8 cellular contexts compared by ENCODE assay signal in genomic region chr1:12477936-12478611, GRCh38.
DNase-seq lines count a peak whose midpoint lies in the region; ATAC-seq and TF ChIP-seq lines count a peak whose summit lies in the region.

No MANE protein-coding gene starts in this region.

- no peak overlapping the region for H4K8ac ChIP-seq in trophoblast cell (ENCODE audit: low read depth, low read length)

- H3K18ac ChIP-seq in trophoblast cell (ENCODE audit: low read length) = no peak overlapping the region

- H3K4me1 Mint-ChIP-seq in stimulated activated naive CD8-positive, alpha-beta T cell treated with anti-CD3 and anti-CD28 coated beads, Interleukin-15, Interleukin-2, amounts not matched to agents 100 ng/mL and 50 ng/mL, for 24 hours (ENCODE audit: low read depth) = peaks cover 92% of the 10 kb centered on the region
- peaks cover 80% of the 10 kb centered on the region for H3K4me1 Mint-ChIP-seq in brain

- peaks cover 3% of the 10 kb centered on the region for H3K79me1 ChIP-seq in trophoblast cell (ENCODE audit: low read length)

- no peak overlapping the region for H2AFZ ChIP-seq in trophoblast cell (ENCODE audit: insufficient read depth, low read length, poor library complexity)

- H3K9me3 ChIP-seq in subcutaneous abdominal adipose tissue (ENCODE audit: control insufficient read depth in 5 of 5, low read length in 5 of 5) = no peaks in the 10 kb centered on the region
- peaks cover 2% of the 10 kb centered on the region for H3K9me3 ChIP-seq in trophoblast cell (ENCODE audit: insufficient read depth, low read depth, low read length)

- no peak overlapping the region for H3K14ac ChIP-seq in trophoblast cell (ENCODE audit: low read length)

- TF ChIP-seq CTCF in brain (conservative IDR thresholded peaks at IDR 0.05) = no peak

- H4K91ac ChIP-seq in trophoblast cell (ENCODE audit: low read depth, low read length) = no peak overlapping the region

- H3K36me3 Mint-ChIP-seq in stimulated activated naive CD8-positive, alpha-beta T cell treated with anti-CD3 and anti-CD28 coated beads, Interleukin-15, Interleukin-2, amounts not matched to agents 100 ng/mL and 50 ng/mL, for 24 hours (ENCODE audit: low read depth) = peaks cover 45% of the 10 kb centered on the region
- peaks cover 25% of the 10 kb centered on the region for H3K36me3 Mint-ChIP-seq in brain

- H3K9ac ChIP-seq in subcutaneous abdominal adipose tissue (ENCODE audit: low read length in 5 of 5) = peak overlapping the region in 4 of 5 donors; percentile 14 to 49 (median 32)
- H3K9ac ChIP-seq in trophoblast cell (ENCODE audit: low read length) = no peak overlapping the region

- H3K27ac Mint-ChIP-seq in stimulated activated naive CD8-positive, alpha-beta T cell treated with anti-CD3 and anti-CD28 coated beads, Interleukin-15, Interleukin-2, amounts not matched to agents 100 ng/mL and 50 ng/mL, for 24 hours = peak overlapping the region; percentile 100
- peak overlapping the region; percentile 16 to 95 (median 83) for H3K27ac Mint-ChIP-seq in brain

- H3K4me1 ChIP-seq in subcutaneous abdominal adipose tissue (ENCODE audit: control insufficient read depth in 5 of 5, insufficient read depth in 5 of 5, low read length in 5 of 5) (peaks cover 33 to 78% (median 74%) of the 10 kb centered on the region in 5 donors), trophoblast cell (ENCODE audit: control insufficient read depth in 1 of 2, insufficient read depth in 2 of 2, low read length in 2 of 2) (peaks cover 5 to 10% of the 10 kb centered on the region in 2 experiments)

- H2BK120ac ChIP-seq in trophoblast cell (ENCODE audit: insufficient read depth, low read length, poor library complexity) = no peak overlapping the region

- H3K27ac ChIP-seq in subcutaneous abdominal adipose tissue (ENCODE audit: low read depth, low read length) (peak overlapping the region; percentile 80), trophoblast cell (ENCODE audit: low read depth, low read length) (no peak overlapping the region)

- H2BK5ac ChIP-seq in trophoblast cell (ENCODE audit: low read depth, low read length, poor library complexity) = no peak overlapping the region

- no peaks in the 10 kb centered on the region for H3K79me2 ChIP-seq in trophoblast cell (ENCODE audit: control insufficient read depth, insufficient read depth, low read length, poor library complexity)

- no peak overlapping the region for H4K12ac ChIP-seq in trophoblast cell (ENCODE audit: low read depth, low read length)

- H2BK12ac ChIP-seq in trophoblast cell (ENCODE audit: low read length) = no peak overlapping the region

- no peak for DNase-seq in stimulated activated naive CD8-positive, alpha-beta T cell treated with anti-CD3 and anti-CD28 coated beads, Interleukin-15, Interleukin-2, amounts not matched to agents 100 U/mL and 50 U/mL, for 24 hours
- DNase-seq in NCI-H510A (lab: John Stamatoyannopoulos, UW) (peak; percentile 92), kidney tubule cell (ENCODE audit: low spot score) (peak; percentile 99), trophoblast cell (no peak)

- peak overlapping the region; percentile 60 for H3K4me3 Mint-ChIP-seq in stimulated activated naive CD8-positive, alpha-beta T cell treated with anti-CD3 and anti-CD28 coated beads, Interleukin-15, Interleukin-2, amounts not matched to agents 100 ng/mL and 50 ng/mL, for 24 hours
- H3K4me3 Mint-ChIP-seq in brain = peak overlapping the region in 4 of 5 experiments; percentile 3 to 47 (median 26)

- no peak for ATAC-seq in stimulated activated naive CD8-positive, alpha-beta T cell treated with anti-CD3 and anti-CD28 coated beads, Interleukin-15, Interleukin-2, amounts not matched to agents 100 U/mL and 50 U/mL, for 24 hours
- no peak for ATAC-seq in GM21447 (IDR thresholded peaks at IDR 0.05; ENCODE audit: unreplicated experiment)

- H3K4ac ChIP-seq in trophoblast cell (ENCODE audit: low read depth, low read length) = no peak overlapping the region

- WGBS in trophoblast cell (ENCODE audit: extremely low coverage, insufficient coverage, insufficient read length) = no CpG with 5 or more reads among the region's 19 CpGs

- H2AK5ac ChIP-seq in trophoblast cell (ENCODE audit: low read length) = no peak overlapping the region

- H3K27me3 Mint-ChIP-seq in stimulated activated naive CD8-positive, alpha-beta T cell treated with anti-CD3 and anti-CD28 coated beads, Interleukin-15, Interleukin-2, amounts not matched to agents 100 ng/mL and 50 ng/mL, for 24 hours = no peaks in the 10 kb centered on the region
- H3K27me3 Mint-ChIP-seq in brain = no peaks in the 10 kb centered on the region

- H3K4me3 ChIP-seq in subcutaneous abdominal adipose tissue (ENCODE audit: low read depth in 1 of 5, low read length in 5 of 5) = peak overlapping the region in 2 of 5 donors; percentile 10 to 15
- H3K4me3 ChIP-seq in trophoblast cell (ENCODE audit: low read depth, low read length) = no peak overlapping the region

- H3K23ac ChIP-seq in trophoblast cell (ENCODE audit: low read length) = no peak overlapping the region

- H3K27me3 ChIP-seq in subcutaneous abdominal adipose tissue (ENCODE audit: control insufficient read depth in 5 of 5, insufficient read depth in 4 of 5, low read length in 5 of 5) (no peaks in the 10 kb centered on the region), trophoblast cell (ENCODE audit: insufficient read depth, low read length) (no peaks in the 10 kb centered on the region)

- no peak overlapping the region for H3K4me2 ChIP-seq in trophoblast cell (ENCODE audit: low read length)

- H3K9me3 Mint-ChIP-seq in stimulated activated naive CD8-positive, alpha-beta T cell treated with anti-CD3 and anti-CD28 coated beads, Interleukin-15, Interleukin-2, amounts not matched to agents 100 ng/mL and 50 ng/mL, for 24 hours = no peaks in the 10 kb centered on the region
- H3K9me3 Mint-ChIP-seq in brain = no peaks in the 10 kb centered on the region

- H3K36me3 ChIP-seq in subcutaneous abdominal adipose tissue (ENCODE audit: control insufficient read depth in 5 of 5, insufficient read depth in 5 of 5, low read length in 5 of 5) (no peaks in the 10 kb centered on the region), trophoblast cell (ENCODE audit: control insufficient read depth in 1 of 2, insufficient read depth in 2 of 2, low read length in 2 of 2) (peaks cover 6 to 11% of the 10 kb centered on the region in 2 experiments)

Comparison
In these comparisons a context has a peak if more than half of its experiments do, and no peak if none do; other contexts are left out.
1. DNase-seq: peak in NCI-H510A (single experiment) and kidney tubule cell (single experiment); none in stimulated activated naive CD8-positive, alpha-beta T cell treated with anti-CD3 and anti-CD28 coated beads, Interleukin-15, Interleukin-2, amounts not matched to agents 100 U/mL and 50 U/mL, for 24 hours (single experiment) and trophoblast cell (0 of 2).